25 cellular contexts compared by ENCODE assay signal in genomic region chr11:92762175-92762574, GRCh38.
DNase-seq lines count a peak whose midpoint lies in the region; ATAC-seq and TF ChIP-seq lines count a peak whose summit lies in the region.
"Had no signal": no experiment of that assay in that cellular context is flagged by ENCODE, and none has a peak within 500 bp of the region (broad histone marks: within the 10 kb centered on the region; RNA-seq: fewer than 3 reads in every experiment).

No MANE protein-coding gene starts in this region.

- no CpG with 5 or more reads among the region's 3 CpGs for WGBS in IMR-90 (ENCODE audit: extremely low coverage in 2 of 2, insufficient read length in 1 of 2), 2 experiments
- WGBS in thymus, result 6% methylated on average over 3 of the region's 3 CpGs

- ATAC-seq in IMR-90 (ENCODE audit: low read depth), result no peak

- no peaks in the 10 kb centered on the region for H3K79me1 ChIP-seq in IMR-90 (ENCODE audit: low read depth in 1 of 2, low read length in 2 of 2)

- H3F3A ChIP-seq in MM.1S (ENCODE audit: insufficient read depth, low read length), result no peaks in the 10 kb centered on the region

- H2AFZ ChIP-seq in IMR-90 (replicated peaks; ENCODE audit: low read length, poor library complexity) (no peak overlapping the region), MM.1S (ENCODE audit: low read length) (no peak overlapping the region)
- H2AFZ ChIP-seq: GM23248 had no signal

- intact Hi-C loops in IMR-90 (cut with micrococcal nuclease), result no loop called here
- intact Hi-C loops in breast epithelium (cut with DNase I; ENCODE audit: low total_unique reads), result no loop called here

- H4K5ac ChIP-seq in IMR-90 (ENCODE audit: low read depth, low read length), result no peak overlapping the region

- H4K20me1 ChIP-seq in IMR-90 (ENCODE audit: insufficient read depth, low read length) (no peaks in the 10 kb centered on the region), MM.1S (ENCODE audit: insufficient read depth, low read length) (no peaks in the 10 kb centered on the region)
- H4K20me1 ChIP-seq: BLaER1 had no signal

- H3K4me2 ChIP-seq in IMR-90 (ENCODE audit: low read depth, low read length) (no peak overlapping the region), MM.1S (ENCODE audit: low read depth, low read length) (no peak overlapping the region)
- H3K4me2 ChIP-seq: BLaER1, KMS-11, SK-N-SH had no signal

- POLR2A ChIA-PET in IMR-90 (lab: Charles Lee; ENCODE audit: unreplicated experiment), result no interaction called here

- no peaks in the 10 kb centered on the region for H3K36me3 Mint-ChIP-seq in glutamatergic neuron (ENCODE audit: unreplicated experiment)
- H3K36me3 Mint-ChIP-seq: CD4-positive, CD25-positive, alpha-beta regulatory T cell had no signal

- H3K27ac Mint-ChIP-seq in glutamatergic neuron (ENCODE audit: unreplicated experiment), result no peak overlapping the region
- H3K27ac Mint-ChIP-seq: CD4-positive, CD25-positive, alpha-beta regulatory T cell; T-helper 1 cell treated with Interleukin-12 subunit alpha and Interleukin-12 subunit beta and Interleukin-4 antibody, amounts not matched to agents 30 μg/mL and 1 μg/mL, for 36 hours had no signal

- TF ChIP-seq RAD21 in IMR-90 (IDR thresholded peaks at IDR 0.05; ENCODE audit: low read length), result no peak

- peaks cover 3% of the 10 kb centered on the region for H3K9me3 Mint-ChIP-seq in glutamatergic neuron (ENCODE audit: unreplicated experiment)
- H3K9me3 Mint-ChIP-seq: T-helper 1 cell treated with Interleukin-12 subunit alpha and Interleukin-12 subunit beta and Interleukin-4 antibody, amounts not matched to agents 30 μg/mL and 1 μg/mL, for 36 hours had no signal

- H3K4me3 ChIP-seq in IMR-90 (ENCODE audit: insufficient read depth, low read depth, low read length), result no peak overlapping the region
- H3K4me3 ChIP-seq in MM.1S (ENCODE audit: low read length), result no peak overlapping the region
- peak overlapping the region; percentile 27 for H3K4me3 ChIP-seq in thymus (ENCODE audit: low read length)
- H3K4me3 ChIP-seq in breast epithelium, result no peak overlapping the region
- H3K4me3 ChIP-seq: BLaER1, GM23248 had no signal

- no peaks in the 10 kb centered on the region for H3K9me1 ChIP-seq in IMR-90 (ENCODE audit: insufficient read depth, low read length)

- H3K27me3 Mint-ChIP-seq in glutamatergic neuron (ENCODE audit: unreplicated experiment), result no peaks in the 10 kb centered on the region

- H2AK5ac ChIP-seq in IMR-90 (ENCODE audit: low read depth, low read length), result no peak overlapping the region

- no peak for TF ChIP-seq CTCF in IMR-90 (conservative IDR thresholded peaks at IDR 0.05; ENCODE audit: low read depth, low read length)
- no peak for TF ChIP-seq CTCF in MM.1S (IDR thresholded peaks at IDR 0.05; ENCODE audit: low read length)
- no peak for TF ChIP-seq CTCF in breast epithelium (IDR thresholded peaks at IDR 0.05)
- TF ChIP-seq CTCF in glutamatergic neuron (IDR thresholded peaks at IDR 0.05; ENCODE audit: partially characterized antibody, unreplicated experiment), result no peak

- no peak overlapping the region for H2BK120ac ChIP-seq in IMR-90 (ENCODE audit: low read depth, low read length)

- H3K9me3 ChIP-seq in IMR-90 (ENCODE audit: control insufficient read depth, insufficient read depth, low read length) (no peaks in the 10 kb centered on the region), MM.1S (replicated peaks; ENCODE audit: insufficient read depth, low read length) (no peaks in the 10 kb centered on the region), thymus (ENCODE audit: control insufficient read depth) (no peaks in the 10 kb centered on the region), breast epithelium (no peaks in the 10 kb centered on the region)
- H3K9me3 ChIP-seq: BLaER1, SK-N-SH had no signal

- no peak overlapping the region for H3K18ac ChIP-seq in IMR-90 (ENCODE audit: low read depth, low read length)

- no peaks in the 10 kb centered on the region for H3K36me3 ChIP-seq in IMR-90 (ENCODE audit: control insufficient read depth, insufficient read depth, low read length)
- no peaks in the 10 kb centered on the region for H3K36me3 ChIP-seq in MM.1S (replicated peaks; ENCODE audit: insufficient read depth, low read length)
- H3K36me3 ChIP-seq in thymus (ENCODE audit: control insufficient read depth, insufficient read depth), result no peaks in the 10 kb centered on the region
- H3K36me3 ChIP-seq in breast epithelium, result no peaks in the 10 kb centered on the region
- H3K36me3 ChIP-seq: BLaER1 had no signal

- H3K9me2 ChIP-seq in MM.1S (replicated peaks; ENCODE audit: insufficient read depth, low read length), result no peaks in the 10 kb centered on the region
- H3K9me2 ChIP-seq: SK-N-SH had no signal

- H3K4ac ChIP-seq in IMR-90 (ENCODE audit: low read depth, low read length), result no peak overlapping the region

- H4K91ac ChIP-seq in IMR-90 (ENCODE audit: insufficient read depth, low read depth, low read length), result no peak overlapping the region

- no peak for DNase-seq in IMR-90
- DNase-seq in MM.1S, result peak; percentile 58
- DNase-seq in RPMI8226, result peak; percentile 65
- DNase-seq in NCI-H446 treated with DMSO at 0.1 percent for 48 hours (lab: John Stamatoyannopoulos, UW), result no peak
- DNase-seq in breast epithelium (ENCODE audit: low spot score in 2 of 2), result no peak
- DNase-seq in glutamatergic neuron, result no peak
- DNase-seq: ACHN; CD4-positive, CD25-positive, alpha-beta regulatory T cell; DMS153; GM23248; H7; NCI-H1048; NCI-H1417; NCI-H1694; NCI-H2171 treated with DMSO at 0.1 percent for 48 hours; NCI-H345; NCI-H524; NCI-H748 treated with DMSO at 0.1 percent for 48 hours; SK-N-SH; SW 1271; T1000 had no signal

- H2AK9ac ChIP-seq in IMR-90 (replicated peaks; ENCODE audit: low read depth, low read length, poor library complexity), result no peak overlapping the region

- no peak overlapping the region for H4K8ac ChIP-seq in IMR-90 (ENCODE audit: low read depth in 2 of 2, low read length in 2 of 2)

- no peak overlapping the region for H3K9ac ChIP-seq in IMR-90 (ENCODE audit: low read depth, low read length)
- no peak overlapping the region for H3K9ac ChIP-seq in MM.1S (ENCODE audit: low read length)
- H3K9ac ChIP-seq: BLaER1, GM23248, KMS-11, SK-N-SH had no signal

- no peak overlapping the region for H3K23ac ChIP-seq in IMR-90 (ENCODE audit: low read depth, low read length)

- peaks cover 34% of the 10 kb centered on the region for H3K4me1 Mint-ChIP-seq in glutamatergic neuron (ENCODE audit: low read depth, unreplicated experiment)

- H2BK20ac ChIP-seq in IMR-90 (ENCODE audit: low read depth, low read length), result no peak overlapping the region

- no peaks in the 10 kb centered on the region for H3K79me2 ChIP-seq in MM.1S (ENCODE audit: low read length)

- TF ChIP-seq POLR2A in IMR-90 (IDR thresholded peaks at IDR 0.05; ENCODE audit: low read depth, low read length), result no peak
- no peak for TF ChIP-seq POLR2A in breast epithelium (IDR thresholded peaks at IDR 0.05)

- CTCF ChIA-PET in IMR-90 (lab: Yijun Ruan, JAX), result no interaction called here

- no peaks in the 10 kb centered on the region for H3K4me1 ChIP-seq in IMR-90 (ENCODE audit: control insufficient read depth, insufficient read depth, low read length)
- H3K4me1 ChIP-seq in MM.1S (ENCODE audit: low read length), result peaks cover 4% of the 10 kb centered on the region; the same call in 1 of the 2 replicates
- H3K4me1 ChIP-seq in thymus (ENCODE audit: control insufficient read depth, insufficient read depth, low read length), result peaks cover 41% of the 10 kb centered on the region
- H3K4me1 ChIP-seq in breast epithelium, result no peaks in the 10 kb centered on the region
- H3K4me1 ChIP-seq: BLaER1 had no signal

- no peak overlapping the region for H2BK15ac ChIP-seq in IMR-90 (ENCODE audit: low read depth, low read length)

- in situ Hi-C loops in IMR-90 (cut with MboI; ENCODE audit: low sequenced_read_pairs), result no loop called here

- no TSS peak for BruUV-seq in IMR-90 (replicated peaks; lab: Mats Ljungman, UMichigan)

- dilution Hi-C loops in IMR-90 (cut with HindIII; ENCODE audit: low sequenced_read_pairs, unreplicated experiment), result no loop called here

- H3K4me3 Mint-ChIP-seq in glutamatergic neuron (ENCODE audit: unreplicated experiment), result no peak overlapping the region
- H3K4me3 Mint-ChIP-seq: CD4-positive, CD25-positive, alpha-beta regulatory T cell; T-helper 1 cell treated with Interleukin-12 subunit alpha and Interleukin-12 subunit beta and Interleukin-4 antibody, amounts not matched to agents 30 μg/mL and 1 μg/mL, for 36 hours had no signal

- H2BK5ac ChIP-seq in IMR-90 (ENCODE audit: low read depth, low read length, poor library complexity, severe bottlenecking), result no peak overlapping the region

- H3K27me3 ChIP-seq in IMR-90 (ENCODE audit: control insufficient read depth, insufficient read depth, low read length) (no peaks in the 10 kb centered on the region), MM.1S (replicated peaks; ENCODE audit: insufficient read depth, low read length) (no peaks in the 10 kb centered on the region), thymus (ENCODE audit: control insufficient read depth, insufficient read depth) (no peaks in the 10 kb centered on the region), breast epithelium (no peaks in the 10 kb centered on the region)
- H3K27me3 ChIP-seq: BLaER1 had no signal

- no peak overlapping the region for H3K56ac ChIP-seq in IMR-90 (ENCODE audit: extremely low read depth, insufficient read depth, low read length)

- no peak overlapping the region for H3K14ac ChIP-seq in IMR-90 (replicated peaks; ENCODE audit: low read depth, low read length)

- no peak overlapping the region for H3K27ac ChIP-seq in IMR-90 (ENCODE audit: insufficient read depth, low read length)
- no peak overlapping the region for H3K27ac ChIP-seq in MM.1S (ENCODE audit: low read length)
- H3K27ac ChIP-seq in thymus (ENCODE audit: low read depth), result peak overlapping the region; percentile 77
- H3K27ac ChIP-seq in breast epithelium, result no peak overlapping the region
- H3K27ac ChIP-seq: BLaER1, GM23248, KMS-11 had no signal

TF ChIP-seq in IMR-90, 13 proteins besides CTCF, POLR2A, EP300 and RAD21:
- TF ChIP-seq MAZ (IDR thresholded peaks at IDR 0.05; ENCODE audit: borderline replicate concordance, low read depth, low read length) (no peak), MAFK (IDR thresholded peaks at IDR 0.05; ENCODE audit: low read depth, low read length) (peak; percentile 75), FOS (IDR thresholded peaks at IDR 0.05; ENCODE audit: low read depth, low read length) (no peak), ELK1 (IDR thresholded peaks at IDR 0.05; ENCODE audit: borderline replicate concordance, low read depth, low read length) (no peak)

Comparison
In these comparisons a context has a peak if more than half of its experiments do, and no peak if none do; other contexts are left out.
1. DNase-seq: peak in MM.1S (single experiment) and RPMI8226 (single experiment); none in IMR-90 (single experiment), NCI-H446 treated with DMSO at 0.1 percent for 48 hours (single experiment), breast epithelium (0 of 2) and glutamatergic neuron (single experiment).